In the genomic region with DNA sequence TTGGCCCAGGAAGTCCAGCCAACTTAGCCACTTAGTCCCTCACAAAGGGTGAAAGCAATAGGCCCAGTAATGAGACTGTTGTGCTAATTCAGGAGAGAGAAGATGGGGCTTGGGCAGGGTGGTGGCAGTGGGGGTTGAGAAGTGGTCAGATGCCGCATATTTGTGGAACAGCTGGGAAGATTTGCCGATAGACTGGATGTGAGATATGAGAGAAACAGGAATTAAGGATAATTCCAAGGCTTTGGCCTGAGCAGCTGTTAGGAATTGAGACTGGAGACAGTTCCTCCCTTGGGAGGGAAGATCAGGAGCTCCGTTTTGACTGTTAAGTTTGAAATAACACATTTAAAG, we compare ENCODE assay signal across 11 cellular contexts.
DNase-seq lines count a peak whose midpoint lies in the region; ATAC-seq and TF ChIP-seq lines count a peak whose summit lies in the region.
"Had no signal": no experiment of that assay in that cellular context is flagged by ENCODE, and none has a peak within 500 bp of the region (broad histone marks: within the 10 kb centered on the region; RNA-seq: fewer than 3 reads in every experiment).

No MANE protein-coding gene starts in this region.

- CTCF ChIA-PET in CD4-positive, alpha-beta memory T cell (lab: Charles Lee; ENCODE audit: partially characterized antibody), result interaction anchor here (1.0 to 6.2 kb wide), 5 partner anchors 11 to 1592 kb away, joined by 3 to 81 read pairs (median 3); no protein-coding TSS in a partner anchor
- CTCF ChIA-PET in OCI-LY7 (lab: Charles Lee; ENCODE audit: unreplicated experiment), result no interaction called here
- CTCF ChIA-PET in naive thymus-derived CD4-positive, alpha-beta T cell (lab: Charles Lee), result interaction anchor here (3.7 kb wide), 1 partner anchor 11 kb away, joined by 24 read pairs; no protein-coding TSS in a partner anchor

- H3K36me3 ChIP-seq in CD4-positive, alpha-beta memory T cell (ENCODE audit: insufficient read depth, low read length), result no peaks in the 10 kb centered on the region
- H3K36me3 ChIP-seq in OCI-LY7 (ENCODE audit: insufficient read depth, low read length), result no peaks in the 10 kb centered on the region
- H3K36me3 ChIP-seq in naive thymus-derived CD4-positive, alpha-beta T cell (ENCODE audit: control insufficient read depth in 2 of 3, insufficient read depth in 3 of 3, low read length in 3 of 3), result no peaks in the 10 kb centered on the region
- H3K36me3 ChIP-seq: ascending aorta, tibial artery had no signal

- peak overlapping the region; percentile 80 for H3K27ac ChIP-seq in CD4-positive, alpha-beta memory T cell (ENCODE audit: low read depth, low read length)
- H3K27ac ChIP-seq in OCI-LY7 (ENCODE audit: low read depth, low read length, poor library complexity, severe bottlenecking), result no peak overlapping the region
- H3K27ac ChIP-seq in naive thymus-derived CD4-positive, alpha-beta T cell (ENCODE audit: low read depth, low read length), result peak overlapping the region; percentile 81
- H3K27ac ChIP-seq: tibial artery had no signal

- no peaks in the 10 kb centered on the region for H3K36me3 Mint-ChIP-seq in CD4-positive, alpha-beta memory T cell
- peaks cover 0 to 4% (median 0%) of the 10 kb centered on the region in 5 donors for H3K36me3 Mint-ChIP-seq in naive thymus-derived CD4-positive, alpha-beta T cell
- no peaks in the 10 kb centered on the region for H3K36me3 Mint-ChIP-seq in endothelial cell (ENCODE audit: low read depth, unreplicated experiment)

- intact Hi-C loops in CD4-positive, alpha-beta memory T cell (cut with micrococcal nuclease), result no loop called here
- intact Hi-C loops in OCI-LY7 (cut with micrococcal nuclease; ENCODE audit: unreplicated experiment), result no loop called here
- intact Hi-C loops in naive thymus-derived CD4-positive, alpha-beta T cell (cut with micrococcal nuclease), result loop anchor here in 1 of 2 donors (2.0 to 5.0 kb wide), 3 partner anchors 348 to 1098 kb away; partner anchors contain the start of genes POGK and TMCO1

- BruUV-seq in OCI-LY7 (replicated peaks; lab: Mats Ljungman, UMichigan), result no TSS peak

- H3K27me3 ChIP-seq in CD4-positive, alpha-beta memory T cell (ENCODE audit: insufficient read depth, low read length), result no peaks in the 10 kb centered on the region
- H3K27me3 ChIP-seq in naive thymus-derived CD4-positive, alpha-beta T cell (ENCODE audit: control insufficient read depth in 2 of 2, insufficient read depth in 2 of 2, low read length in 2 of 2), result no peaks in the 10 kb centered on the region
- H3K27me3 ChIP-seq: ascending aorta, tibial artery had no signal

- H3K4me3 ChIP-seq in CD4-positive, alpha-beta memory T cell (ENCODE audit: low read length in 2 of 2), result peak overlapping the region; percentile 20 to 68
- H3K4me3 ChIP-seq in OCI-LY7 (ENCODE audit: low read depth, low read length, poor library complexity, severe bottlenecking), result peak overlapping the region; percentile 64
- peak overlapping the region; percentile 92 for H3K4me3 ChIP-seq in naive thymus-derived CD4-positive, alpha-beta T cell (ENCODE audit: low read length)

- H3K4me2 ChIP-seq in OCI-LY7 (ENCODE audit: low read length), result peak overlapping the region; percentile 68

- peaks cover 0 to 5% (median under 1%) of the 10 kb centered on the region in 8 donors for H3K9me3 Mint-ChIP-seq in CD4-positive, alpha-beta memory T cell
- H3K9me3 Mint-ChIP-seq in naive thymus-derived CD4-positive, alpha-beta T cell, result peaks cover 0 to 7% (median 0%) of the 10 kb centered on the region in 11 donors
- no peaks in the 10 kb centered on the region for H3K9me3 Mint-ChIP-seq in endothelial cell (ENCODE audit: unreplicated experiment)

- no peaks in the 10 kb centered on the region for H3K79me2 ChIP-seq in OCI-LY7 (ENCODE audit: insufficient read depth, low read depth, low read length)

- H4K20me1 ChIP-seq in OCI-LY7 (ENCODE audit: insufficient read depth, low read length), result no peaks in the 10 kb centered on the region

- peak overlapping the region; percentile 94 for H2AFZ ChIP-seq in OCI-LY7 (ENCODE audit: low read length)

- H3K4me1 Mint-ChIP-seq in CD4-positive, alpha-beta memory T cell, result peaks cover 0 to 18% (median 7%) of the 10 kb centered on the region in 4 donors
- H3K4me1 Mint-ChIP-seq in naive thymus-derived CD4-positive, alpha-beta T cell, result peaks cover 0 to 20% (median 0%) of the 10 kb centered on the region in 7 donors
- H3K4me1 Mint-ChIP-seq in endothelial cell (ENCODE audit: unreplicated experiment), result no peaks in the 10 kb centered on the region

- H3K4me3 Mint-ChIP-seq in CD4-positive, alpha-beta memory T cell, result no peak overlapping the region
- H3K4me3 Mint-ChIP-seq in naive thymus-derived CD4-positive, alpha-beta T cell, result no peak overlapping the region
- H3K4me3 Mint-ChIP-seq in endothelial cell (ENCODE audit: unreplicated experiment), result no peak overlapping the region

- no peaks in the 10 kb centered on the region for H3K9me3 ChIP-seq in CD4-positive, alpha-beta memory T cell (ENCODE audit: control insufficient read depth in 1 of 2, low read length in 2 of 2)
- H3K9me3 ChIP-seq in OCI-LY7 (ENCODE audit: low read length), result no peaks in the 10 kb centered on the region
- no peaks in the 10 kb centered on the region for H3K9me3 ChIP-seq in naive thymus-derived CD4-positive, alpha-beta T cell (ENCODE audit: control insufficient read depth in 2 of 3, low read length in 3 of 3)
- H3K9me3 ChIP-seq: ascending aorta, tibial artery had no signal

- no peak for DNase-seq in CD4-positive, alpha-beta memory T cell
- DNase-seq in GM20000 (ENCODE audit: low spot score) (peak; percentile 57), OCI-LY7 (ENCODE audit: low spot score) (no peak), NCI-H1417 treated with DMSO at 0.1 percent for 48 hours (lab: John Stamatoyannopoulos, UW) (no peak), endothelial cell (ENCODE audit: low spot score) (no peak), SKM-1 (lab: John Stamatoyannopoulos, UW; ENCODE audit: unreplicated experiment) (no peak), NCI-H1694 (lab: John Stamatoyannopoulos, UW) (no peak)
- no peak for DNase-seq in naive thymus-derived CD4-positive, alpha-beta T cell
- DNase-seq: C1 segment of cervical spinal cord, tibial artery had no signal

- no peaks in the 10 kb centered on the region for H3K9me2 ChIP-seq in OCI-LY7 (ENCODE audit: insufficient read depth, low read length)

- peaks cover 23% of the 10 kb centered on the region for H3K4me1 ChIP-seq in CD4-positive, alpha-beta memory T cell (ENCODE audit: insufficient read depth, low read length)
- peaks cover 6% of the 10 kb centered on the region for H3K4me1 ChIP-seq in OCI-LY7 (ENCODE audit: insufficient read depth, low read length, poor library complexity, severe bottlenecking)
- peaks cover 15 to 17% of the 10 kb centered on the region in 2 donors for H3K4me1 ChIP-seq in naive thymus-derived CD4-positive, alpha-beta T cell (ENCODE audit: control insufficient read depth in 2 of 2, insufficient read depth in 2 of 2, low read length in 2 of 2)
- H3K4me1 ChIP-seq: ascending aorta, tibial artery had no signal

- TF ChIP-seq CTCF in GM20000 (IDR thresholded peaks at IDR 0.05; ENCODE audit: extremely low read depth, missing control alignments) (no peak), OCI-LY7 (conservative IDR thresholded peaks at IDR 0.05; ENCODE audit: low read length) (no peak), endothelial cell (IDR thresholded peaks at IDR 0.05; ENCODE audit: unreplicated experiment) (no peak)

- H3K27ac Mint-ChIP-seq in CD4-positive, alpha-beta memory T cell, result no peak overlapping the region
- H3K27ac Mint-ChIP-seq in naive thymus-derived CD4-positive, alpha-beta T cell, result no peak overlapping the region
- H3K27ac Mint-ChIP-seq in endothelial cell (ENCODE audit: unreplicated experiment), result no peak overlapping the region

- ATAC-seq in naive thymus-derived CD4-positive, alpha-beta T cell, result no peak

- peaks cover 2 to 5% of the 10 kb centered on the region in 2 donors for H3K27me3 Mint-ChIP-seq in CD4-positive, alpha-beta memory T cell
- H3K27me3 Mint-ChIP-seq in naive thymus-derived CD4-positive, alpha-beta T cell, result peaks cover 0 to 7% (median 0%) of the 10 kb centered on the region in 5 donors
- no peaks in the 10 kb centered on the region for H3K27me3 Mint-ChIP-seq in endothelial cell (ENCODE audit: unreplicated experiment)

- POLR2A ChIA-PET in CD4-positive, alpha-beta memory T cell (lab: Charles Lee; ENCODE audit: partially characterized antibody), result interaction anchor here (0.7 to 2.2 kb wide), 5 partner anchors 10 to 793 kb away, joined by 5 to 8 read pairs (median 5); partner anchors contain the start of gene POGK
- POLR2A ChIA-PET in OCI-LY7 (lab: Charles Lee), result interaction anchor here (0.6 kb wide), 1 partner anchor 1491 kb away, joined by 4 read pairs; no protein-coding TSS in a partner anchor
- POLR2A ChIA-PET in naive thymus-derived CD4-positive, alpha-beta T cell (lab: Charles Lee), result interaction anchor here (0.7 to 1.8 kb wide), 3 partner anchors 11 to 860 kb away, joined by 3 to 6 read pairs (median 3); partner anchors contain the start of gene MGST3
